Comparison of ENCODE assay signal across 9 cellular contexts in genomic region chr9:101530076-101530711, GRCh38.
DNase-seq lines count a peak whose midpoint lies in the region; ATAC-seq and TF ChIP-seq lines count a peak whose summit lies in the region.
"Had no signal": no experiment of that assay in that cellular context is flagged by ENCODE, and none has a peak within 500 bp of the region (broad histone marks: within the 10 kb centered on the region; RNA-seq: fewer than 3 reads in every experiment).

No MANE protein-coding gene starts in this region.

- no peaks in the 10 kb centered on the region for H3K27me3 ChIP-seq in OCI-LY1 (ENCODE audit: insufficient read depth, low read length)

- H3K9me3 ChIP-seq in OCI-LY1 (ENCODE audit: low read length) = no peaks in the 10 kb centered on the region

- H3K9ac ChIP-seq in OCI-LY1 (ENCODE audit: low read length) = no peak overlapping the region

- peaks cover 16% of the 10 kb centered on the region for H3K4me1 ChIP-seq in OCI-LY1 (ENCODE audit: insufficient read depth, low read length, severe bottlenecking)

- H3K4me2 ChIP-seq in OCI-LY1 (ENCODE audit: low read length) = no peak overlapping the region

- H3K4me3 ChIP-seq in OCI-LY1 (ENCODE audit: low read depth, low read length, poor library complexity, severe bottlenecking) = no peak overlapping the region

- no peak overlapping the region for H3K27ac Mint-ChIP-seq in nephron
- no peak overlapping the region for H3K27ac Mint-ChIP-seq in stimulated activated naive CD8-positive, alpha-beta T cell treated with anti-CD3 and anti-CD28 coated beads, Interleukin-15, amount 100 ng/mL, for 72 hours
- H3K27ac Mint-ChIP-seq: dendritic cell treated with granulocyte-macrophage colony-stimulating factor and Interleukin-4, amounts not matched to agents 40 ng/mL and 50 ng/mL, for 4 days had no signal

- DNase-seq in DMS 273 treated with DMSO at 0.1 percent for 48 hours (lab: John Stamatoyannopoulos, UW) = peak; percentile 6
- peak in 66 of 76 experiments; percentile 1 to 84 (median 48) for DNase-seq in HUDEP-2 (lab: John Stamatoyannopoulos, UW; ENCODE audit: unreplicated experiment in 76 of 76)
- DNase-seq in activated CD8-positive, alpha-beta memory T cell treated with anti-CD3 and anti-CD28 coated beads, Interleukin-2, amount 50 U/mL, for 4 hours = peak; percentile 66
- DNase-seq in erythroblast (lab: John Stamatoyannopoulos, UW) = peak; percentile 73 to 82
- peak; percentile 70 to 80 for DNase-seq in stimulated activated naive CD8-positive, alpha-beta T cell treated with anti-CD3 and anti-CD28 coated beads, Interleukin-15, amount 100 ng/mL, for 72 hours

- 0 out of 2 replicates have a peak, but pooled peaks cover under 1% of the 10 kb centered on the region for H3K36me3 ChIP-seq in OCI-LY1 (ENCODE audit: insufficient read depth, low read length)

- no peaks in the 10 kb centered on the region for H3K9me2 ChIP-seq in OCI-LY1 (ENCODE audit: low read depth, low read length)

- no peaks in the 10 kb centered on the region for H3K36me3 Mint-ChIP-seq in nephron (ENCODE audit: low read depth)

- no peaks in the 10 kb centered on the region for H3K9me3 Mint-ChIP-seq in nephron
- no peaks in the 10 kb centered on the region for H3K9me3 Mint-ChIP-seq in stimulated activated naive CD8-positive, alpha-beta T cell treated with anti-CD3 and anti-CD28 coated beads, Interleukin-15, amount 100 ng/mL, for 72 hours
- H3K9me3 Mint-ChIP-seq: dendritic cell treated with granulocyte-macrophage colony-stimulating factor and Interleukin-4, amounts not matched to agents 40 ng/mL and 50 ng/mL, for 4 days had no signal

- H3K4me3 Mint-ChIP-seq in nephron = peak overlapping the region in 2 of 3 experiments; percentile 15 to 40
- no peak overlapping the region for H3K4me3 Mint-ChIP-seq in stimulated activated naive CD8-positive, alpha-beta T cell treated with anti-CD3 and anti-CD28 coated beads, Interleukin-15, amount 100 ng/mL, for 72 hours
- H3K4me3 Mint-ChIP-seq: dendritic cell treated with granulocyte-macrophage colony-stimulating factor and Interleukin-4, amounts not matched to agents 40 ng/mL and 50 ng/mL, for 4 days had no signal

- H3K27me3 Mint-ChIP-seq in nephron (ENCODE audit: low read depth) = no peaks in the 10 kb centered on the region
- H3K27me3 Mint-ChIP-seq in stimulated activated naive CD8-positive, alpha-beta T cell treated with anti-CD3 and anti-CD28 coated beads, Interleukin-15, amount 100 ng/mL, for 72 hours = peaks cover 15% of the 10 kb centered on the region

- no peaks in the 10 kb centered on the region for H3F3A ChIP-seq in OCI-LY1 (ENCODE audit: insufficient read depth, low read length)

- no peak for TF ChIP-seq POLR2A in erythroblast (IDR thresholded peaks at IDR 0.05; ENCODE audit: low read length)

- no peak overlapping the region for H3K27ac ChIP-seq in OCI-LY1 (ENCODE audit: low read depth, low read length, poor library complexity, severe bottlenecking)

- H4K20me1 ChIP-seq in OCI-LY1 (ENCODE audit: insufficient read depth, low read length) = no peaks in the 10 kb centered on the region

- H3K79me2 ChIP-seq in OCI-LY1 (ENCODE audit: insufficient read depth, low read length) = peaks cover 7% of the 10 kb centered on the region; the same call in 1 of the 2 replicates

- H2AFZ ChIP-seq in OCI-LY1 (ENCODE audit: low read length) = no peak overlapping the region

- ATAC-seq in GM21447 (IDR thresholded peaks at IDR 0.05; ENCODE audit: unreplicated experiment) = peak; percentile 40
- ATAC-seq in stimulated activated naive CD8-positive, alpha-beta T cell treated with anti-CD3 and anti-CD28 coated beads, Interleukin-15, amount 100 ng/mL, for 72 hours = peak; percentile 59

- peaks cover 14% of the 10 kb centered on the region for H3K4me1 Mint-ChIP-seq in nephron
- H3K4me1 Mint-ChIP-seq in stimulated activated naive CD8-positive, alpha-beta T cell treated with anti-CD3 and anti-CD28 coated beads, Interleukin-15, amount 100 ng/mL, for 72 hours = peaks cover 9% of the 10 kb centered on the region

- TF ChIP-seq CTCF in OCI-LY1 (IDR thresholded peaks at IDR 0.05; ENCODE audit: low read length) = peak; percentile 76
- peak; percentile 69 to 83 (median 82) for TF ChIP-seq CTCF in nephron (IDR thresholded peaks at IDR 0.05; ENCODE audit: unreplicated experiment in 3 of 3)

Comparison
In these comparisons a context has a peak if more than half of its experiments do, and no peak if none do; other contexts are left out.
1. DNase-seq: peak in every context shown above with its lines; median percentile 78 in erythroblast; 75 in stimulated activated naive CD8-positive, alpha-beta T cell treated with anti-CD3 and anti-CD28 coated beads, Interleukin-15, amount 100 ng/mL, for 72 hours; 66 in activated CD8-positive, alpha-beta memory T cell treated with anti-CD3 and anti-CD28 coated beads, Interleukin-2, amount 50 U/mL, for 4 hours; 48 in HUDEP-2; 6 in DMS 273 treated with DMSO at 0.1 percent for 48 hours.
2. H3K4me3 Mint-ChIP-seq: peak in nephron (2 of 3); none in stimulated activated naive CD8-positive, alpha-beta T cell treated with anti-CD3 and anti-CD28 coated beads, Interleukin-15, amount 100 ng/mL, for 72 hours (0 of 2).